Comparison of ENCODE assay signal across 8 cellular contexts in genomic region chr16:67967183-67967955, GRCh38. TPM values are rescaled to one million over a fixed set of nuclear protein-coding genes. Genes with fewer than 3 reads are reported as not detected.
DNase-seq lines count a peak whose midpoint lies in the region; ATAC-seq, FAIRE-seq and TF ChIP-seq lines count a peak whose summit lies in the region.

No MANE protein-coding gene starts in this region.

- TSS peak; percentile 38 for BruUV-seq in mammary epithelial cell (replicated peaks; lab: Mats Ljungman, UMichigan)

- H3K27ac ChIP-seq in mammary epithelial cell (ENCODE audit: insufficient read depth, low read depth, low read length) (peak overlapping the region; percentile 54), lower lobe of right lung (peak overlapping the region; percentile 99)

- no peaks in the 10 kb centered on the region for H3K9me3 ChIP-seq in NT2/D1 (ENCODE audit: insufficient read depth, low read length)
- no peaks in the 10 kb centered on the region for H3K9me3 ChIP-seq in mammary epithelial cell (replicated peaks; ENCODE audit: insufficient read depth, low read length)
- no peaks in the 10 kb centered on the region for H3K9me3 ChIP-seq in lower lobe of right lung

- CTCF ChIA-PET in mammary epithelial cell (lab: Charles Lee; ENCODE audit: low non-redundant PET) = no interaction called here

- WGBS in mammary epithelial cell (ENCODE audit: low coverage, missing lambda C conversion rate) = 1% methylated on average over 14 of the region's 18 CpGs

- FAIRE-seq in urothelium cell line (lab: Jason Lieb, UNC) = peak; percentile 37

- H3K79me2 ChIP-seq in mammary epithelial cell (ENCODE audit: insufficient read depth, low read length) = peaks cover 54% of the 10 kb centered on the region

- no peaks in the 10 kb centered on the region for H4K20me1 ChIP-seq in mammary epithelial cell (ENCODE audit: insufficient read depth, low read length)

- H2AFZ ChIP-seq in mammary epithelial cell (ENCODE audit: low read depth, low read length) = peak overlapping the region; percentile 91

- H3K4me3 ChIP-seq in NT2/D1 (ENCODE audit: insufficient read length, low read depth) (peak overlapping the region; percentile 82), mammary epithelial cell (replicated peaks in 1 of 3; ENCODE audit: insufficient read depth in 1 of 3, low read depth in 2 of 3, low read length in 3 of 3) (peak overlapping the region; percentile 71 to 80 (median 79)), lower lobe of right lung (peak overlapping the region; percentile 94)

- TF ChIP-seq CTCF in mammary epithelial cell (conservative IDR thresholded peaks at IDR 0.05 in 1 of 2, IDR thresholded peaks at IDR 0.05 in 1 of 2; ENCODE audit: extremely low read depth in 1 of 2, insufficient read depth in 1 of 2, low read depth in 1 of 2, low read length in 2 of 2) = no peak
- no peak for TF ChIP-seq CTCF in lower lobe of right lung (IDR thresholded peaks at IDR 0.05)
- TF ChIP-seq CTCF in omental fat pad (IDR thresholded peaks at IDR 0.05) = no peak

- DNase-seq in NT2/D1 (ENCODE audit: low read depth, low spot score) (no peak), mammary epithelial cell (peak; percentile 40), lower lobe of right lung (no peak), urothelium cell line (ENCODE audit: low spot score) (no peak), omental fat pad (ENCODE audit: low spot score) (no peak), T1000 (lab: John Stamatoyannopoulos, UW) (no peak)
- no peak for DNase-seq in effector CD8-positive, alpha-beta T cell (lab: John Stamatoyannopoulos, UW)

- dilution Hi-C loops in mammary epithelial cell (cut with HindIII; ENCODE audit: low sequenced_read_pairs) = no loop called here

- H3K9ac ChIP-seq in NT2/D1 (ENCODE audit: insufficient read length, low read depth) (peak overlapping the region; percentile 85), mammary epithelial cell (ENCODE audit: insufficient read depth, low read length) (peak overlapping the region; percentile 87)

- H3K4me1 ChIP-seq in NT2/D1 (ENCODE audit: insufficient read depth, insufficient read length) = peaks cover 23% of the 10 kb centered on the region
- peaks cover 51% of the 10 kb centered on the region for H3K4me1 ChIP-seq in mammary epithelial cell (ENCODE audit: insufficient read depth, low read length)
- peaks cover 58% of the 10 kb centered on the region for H3K4me1 ChIP-seq in lower lobe of right lung

- intact Hi-C loops in mammary epithelial cell (cut with micrococcal nuclease) = no loop called here
- intact Hi-C loops in lower lobe of right lung (cut with DNase I) = no loop called here

- peaks cover 50% of the 10 kb centered on the region for H3K36me3 ChIP-seq in NT2/D1 (ENCODE audit: insufficient read depth, insufficient read length, low read length)
- H3K36me3 ChIP-seq in mammary epithelial cell (ENCODE audit: insufficient read depth, low read length) = peaks cover 9% of the 10 kb centered on the region
- peaks cover 12% of the 10 kb centered on the region for H3K36me3 ChIP-seq in lower lobe of right lung

- peak; percentile 8 for ATAC-seq in GM18873 (IDR thresholded peaks at IDR 0.05; ENCODE audit: low FRiP score, unreplicated experiment)
- peak; percentile 11 to 15 for ATAC-seq in lower lobe of right lung
- no peak for ATAC-seq in omental fat pad (ENCODE audit: low FRiP score)

- H3K27me3 ChIP-seq in NT2/D1 (ENCODE audit: insufficient read depth, insufficient read length) (no peaks in the 10 kb centered on the region), mammary epithelial cell (ENCODE audit: insufficient read depth, low read length) (no peaks in the 10 kb centered on the region), lower lobe of right lung (ENCODE audit: low read depth) (no peaks in the 10 kb centered on the region)

- in situ Hi-C loops in mammary epithelial cell (cut with MboI; ENCODE audit: low sequenced_read_pairs in 2 of 2) = no loop called here

- peak overlapping the region; percentile 74 for H3K4me2 ChIP-seq in mammary epithelial cell (ENCODE audit: insufficient read depth, low read depth, low read length)

RNA-seq across cellular contexts. Expression of gene SLC12A4, which starts 1.1 kb away (rescaled TPM):
- 100 to 1,000 TPM in 1 of 2 donors, 10 to 100 TPM in 1; 88.2 to 120 TPM for total RNA-seq in mammary epithelial cell
- polyA plus RNA-seq in mammary epithelial cell = 57.1 TPM
- polyA minus RNA-seq in mammary epithelial cell = 154 TPM
- 80.3 TPM for total RNA-seq in lower lobe of right lung
- total RNA-seq in omental fat pad = 10 to 100 TPM; 39.4 to 92.2 (median 70.8) TPM

RNA-seq across cellular contexts. Expression of gene DPEP3, which starts 12.9 kb away (rescaled TPM):
- not detected for total RNA-seq in mammary epithelial cell
- not detected for polyA plus RNA-seq in mammary epithelial cell
- polyA minus RNA-seq in mammary epithelial cell = not detected
- total RNA-seq in lower lobe of right lung = 0.18 TPM
- total RNA-seq in omental fat pad = under 1 TPM in 2 of 4 donors, not detected in 2; 0.24 to 0.63 TPM

RNA-seq across cellular contexts. Expression of gene LCAT, which starts 23.4 kb away (rescaled TPM):
- total RNA-seq in mammary epithelial cell = 10 to 100 TPM; 13.0 to 43.9 TPM
- polyA plus RNA-seq in mammary epithelial cell = 9.3 TPM
- polyA minus RNA-seq in mammary epithelial cell = 0.72 TPM
- total RNA-seq in lower lobe of right lung = 33.8 TPM
- total RNA-seq in omental fat pad = 10 to 100 TPM in 3 of 4 donors, 1 to 10 TPM in 1; 7.7 to 52.2 (median 13.0) TPM

RNA-seq across cellular contexts. Expression of gene PSMB10, which starts 30.7 kb away (rescaled TPM):
- total RNA-seq in mammary epithelial cell (10 to 100 TPM in 1 of 2 donors, 1 to 10 TPM in 1; 9.2 to 23.8 TPM), lower lobe of right lung (82.7 TPM), omental fat pad (10 to 100 TPM; 29.9 to 53.0 (median 45.3) TPM)
- 15.7 TPM for polyA plus RNA-seq in mammary epithelial cell
- 4.5 TPM for polyA minus RNA-seq in mammary epithelial cell

RNA-seq across cellular contexts. Expression of gene DPEP2, which starts 31.9 kb away (rescaled TPM):
- not detected for total RNA-seq in mammary epithelial cell
- polyA plus RNA-seq in mammary epithelial cell = not detected
- not detected for polyA minus RNA-seq in mammary epithelial cell
- total RNA-seq in lower lobe of right lung = 29.5 TPM
- 1 to 10 TPM; 4.0 to 8.7 (median 4.8) TPM for total RNA-seq in omental fat pad
